8 cellular contexts compared by ENCODE assay signal in the genomic region with DNA sequence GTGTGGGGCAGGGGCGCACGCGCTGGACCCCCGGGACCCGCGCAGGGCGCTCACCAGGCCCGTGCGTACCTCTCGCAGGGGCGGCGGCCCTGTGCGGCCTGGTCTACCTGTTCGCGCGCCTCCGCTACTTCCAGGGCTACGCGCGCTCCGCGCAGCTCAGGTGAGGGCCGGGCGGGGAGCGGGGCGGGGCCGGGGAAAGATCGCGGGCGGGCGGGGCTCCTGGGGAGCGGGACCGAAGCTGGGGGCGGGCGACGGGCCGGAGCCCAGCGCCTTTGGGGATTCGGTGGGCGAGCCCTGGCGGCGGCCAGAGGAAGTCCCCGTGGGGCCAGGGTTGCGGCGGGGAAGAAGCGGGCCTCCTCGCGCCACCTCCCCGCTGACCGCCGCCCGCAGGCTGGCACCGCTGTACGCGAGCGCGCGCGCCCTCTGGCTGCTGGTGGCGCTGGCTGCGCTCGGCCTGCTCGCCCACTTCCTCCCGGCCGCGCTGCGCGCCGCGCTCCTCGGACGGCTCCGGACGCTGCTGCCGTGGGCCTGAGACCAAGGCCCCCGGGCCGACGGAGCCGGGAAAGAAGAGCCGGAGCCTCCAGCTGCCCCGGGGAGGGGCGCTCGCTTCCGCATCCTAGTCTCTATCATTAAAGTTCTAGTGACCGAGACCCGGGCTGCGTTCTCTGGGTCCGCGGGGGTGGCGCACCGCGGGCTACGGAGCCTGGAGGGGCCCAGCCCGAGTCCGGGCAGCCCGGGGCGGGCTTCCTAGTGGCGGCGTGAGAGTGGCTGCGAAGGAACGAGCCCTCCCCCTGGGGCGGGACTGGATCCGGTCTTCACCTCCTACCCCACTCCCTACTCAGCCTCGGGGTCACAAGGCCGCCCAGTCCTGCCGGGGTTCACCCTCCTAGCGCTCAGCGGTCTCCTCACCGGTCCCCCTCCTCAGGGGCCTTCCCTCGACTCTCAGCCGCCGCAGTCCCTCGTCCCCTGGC. TPM values are rescaled to one million over a fixed set of nuclear protein-coding genes. Genes with fewer than 3 reads are reported as not detected.
DNase-seq lines count a peak whose midpoint lies in the region; ATAC-seq and TF ChIP-seq lines count a peak whose summit lies in the region.

No MANE protein-coding gene starts in this region.

- no peaks in the 10 kb centered on the region for H3K27me3 Mint-ChIP-seq in MCF 10A (ENCODE audit: insufficient read depth, unreplicated experiment)

- H3K4me3 ChIP-seq in iPS-18a (ENCODE audit: low read length) (peak overlapping the region; percentile 70), skeletal muscle cell (ENCODE audit: low read depth, low read length) (peak overlapping the region; percentile 59)

- H3K9me3 ChIP-seq in iPS-18a (ENCODE audit: control insufficient read depth, low read depth, low read length): no peaks in the 10 kb centered on the region

- TF ChIP-seq CTCF in GM13976 (IDR thresholded peaks at IDR 0.05; ENCODE audit: borderline replicate concordance, control extremely low read depth, extremely low read depth, insufficient read depth, missing control alignments): peak; percentile 97
- TF ChIP-seq CTCF in MCF 10A (IDR thresholded peaks at IDR 0.05; ENCODE audit: unreplicated experiment): peak; percentile 86

- CTCF ChIA-PET in MCF 10A (lab: Yijun Ruan, JAX): interaction anchor here (0.5 to 3.6 kb wide), 18 partner anchors 10 to 206 kb away, joined by 3 to 42 read pairs (median 4); partner anchors contain the start of genes CBY3 and SQSTM1

- in situ Hi-C loops in GM13976 (cut with MboI; ENCODE audit: low sequenced_read_pairs, unreplicated experiment): no loop called here

- H3K4me1 Mint-ChIP-seq in MCF 10A (ENCODE audit: insufficient read depth, unreplicated experiment): peaks cover 8% of the 10 kb centered on the region

- BruUV-seq in MCF 10A (replicated peaks; lab: Mats Ljungman, UMichigan): no TSS peak

- H3K9ac ChIP-seq in iPS-18a (ENCODE audit: low read length): peak overlapping the region; percentile 56

- peak overlapping the region; percentile 71 for H3K4me3 Mint-ChIP-seq in MCF 10A (ENCODE audit: unreplicated experiment)

- no peaks in the 10 kb centered on the region for H3K27me3 ChIP-seq in iPS-18a (ENCODE audit: control insufficient read depth, insufficient read depth, low read length)

- no peaks in the 10 kb centered on the region for H3K9me3 Mint-ChIP-seq in MCF 10A (ENCODE audit: unreplicated experiment)

- intact Hi-C loops in MCF 10A (cut with micrococcal nuclease): loop anchor here (1.0 to 2.0 kb wide), 3 partner anchors 33 to 111 kb away; partner anchors contain the start of genes MAML1 and TBC1D9B

- peak; percentile 72 for ATAC-seq in HG02678 (IDR thresholded peaks at IDR 0.05; ENCODE audit: unreplicated experiment)

- DNase-seq in 8988T (peak; percentile 98), GM13976 (ENCODE audit: low spot score) (peak; percentile 87), NCI-H1092 treated with DMSO at 0.1 percent for 48 hours (lab: John Stamatoyannopoulos, UW) (peak; percentile 51), T1000 (lab: John Stamatoyannopoulos, UW) (peak; percentile 61), MCF 10A (ENCODE audit: unreplicated experiment) (peak; percentile 88), skeletal muscle cell (ENCODE audit: low read depth) (peak; percentile 38)

- H3K36me3 ChIP-seq in iPS-18a (ENCODE audit: control insufficient read depth, low read depth, low read length): peaks cover 14% of the 10 kb centered on the region

- no peaks in the 10 kb centered on the region for H3K4me1 ChIP-seq in iPS-18a (ENCODE audit: control insufficient read depth, low read depth, low read length)

- H3K36me3 Mint-ChIP-seq in MCF 10A (ENCODE audit: insufficient read depth, unreplicated experiment): peaks cover 39% of the 10 kb centered on the region

- no peak overlapping the region for H3K27ac ChIP-seq in iPS-18a (ENCODE audit: low read length)

- peak overlapping the region; percentile 26 for H3K27ac Mint-ChIP-seq in MCF 10A (ENCODE audit: low read depth, unreplicated experiment)

- POLR2A ChIA-PET in MCF 10A (lab: Yijun Ruan, JAX): interaction anchor here (0.6 to 4.8 kb wide), 23 partner anchors 9 to 329 kb away, joined by 3 to 37 read pairs (median 4); partner anchors contain the start of genes HNRNPH1, MAML1, MRNIP and SQSTM1

RNA-seq across cellular contexts. Expression of gene LTC4S, which starts 2.4 kb away (rescaled TPM):
- 2.1 and 2.2 TPM in 2 replicates for total RNA-seq in MCF 10A (2022)

RNA-seq across cellular contexts. Expression of gene MGAT4B, which starts 10.5 kb away (rescaled TPM):
- 153 and 198 TPM in 2 replicates for total RNA-seq in MCF 10A (2022)

RNA-seq across cellular contexts. Expression of gene SQSTM1, which starts 24.6 kb away (rescaled TPM):
- 612 and 1,251 TPM in 2 replicates for total RNA-seq in MCF 10A (2022)

Comparison
In these comparisons a context has a peak if more than half of its experiments do, and no peak if none do; other contexts are left out.
1. DNase-seq: peak in every context shown above with its lines; median percentile 98 in 8988T; 88 in MCF 10A; 87 in GM13976; 61 in T1000; 51 in NCI-H1092 treated with DMSO at 0.1 percent for 48 hours; 38 in skeletal muscle cell.